Comparison of ENCODE assay signal across 16 cellular contexts in genomic region chr1:224193319-224193966, GRCh38.
"Had no signal": no experiment of that assay in that cellular context is flagged by ENCODE, and none has a peak within 500 bp of the region (broad histone marks: within the 10 kb centered on the region; RNA-seq: fewer than 3 reads in every experiment).

No MANE protein-coding gene starts in this region.

- H3K4me3 Mint-ChIP-seq: activated naive CD8-positive, alpha-beta T cell treated with anti-CD3 and anti-CD28 coated beads, Interleukin-2, amount 50 U/mL, for 24 hours; natural killer cell treated with Interleukin-12 subunit alpha and Interleukin-12 subunit beta and Interleukin-15 and Interleukin-18, amount 100 ng/mL, for 72 hours; T-helper 17 cell had no signal

- DNase-seq: activated CD4-positive, alpha-beta T cell treated with anti-CD3 and anti-CD28 coated beads, Interleukin-2, amount 50 U/mL, for 48 hours; activated CD4-positive, CD25-positive, alpha-beta regulatory T cell treated with anti-CD3 and anti-CD28 coated beads, Interleukin-2, amount 50 U/mL, for 72 hours; activated gamma-delta T cell; activated naive CD4-positive, alpha-beta T cell treated with anti-CD3 and anti-CD28 coated beads, Interleukin-2, amount 50 U/mL, for 16 hours; activated naive CD8-positive, alpha-beta T cell treated with anti-CD3 and anti-CD28 coated beads, Interleukin-2, amount 50 U/mL, for 24 hours; effector CD4-positive, alpha-beta T cell; left ventricle myocardium superior; mammary epithelial cell; midbrain; ovary; stimulated activated CD4-positive, alpha-beta T cell treated with anti-CD3 and anti-CD28 coated beads, Interleukin-4, amount 100 ng/mL, for 24 hours; stomach; SW 1271; T-helper 17 cell had no signal

- ATAC-seq: activated naive CD8-positive, alpha-beta T cell treated with anti-CD3 and anti-CD28 coated beads, Interleukin-2, amount 50 U/mL, for 24 hours; heart left ventricle; left ventricle myocardium superior; T-helper 17 cell had no signal

- H3K27me3 Mint-ChIP-seq: activated naive CD8-positive, alpha-beta T cell treated with anti-CD3 and anti-CD28 coated beads, Interleukin-2, amount 50 U/mL, for 24 hours; natural killer cell treated with Interleukin-12 subunit alpha and Interleukin-12 subunit beta and Interleukin-15 and Interleukin-18, amount 100 ng/mL, for 72 hours; T-helper 17 cell had no signal

- H3K9me3 Mint-ChIP-seq: activated naive CD8-positive, alpha-beta T cell treated with anti-CD3 and anti-CD28 coated beads, Interleukin-2, amount 50 U/mL, for 24 hours; natural killer cell treated with Interleukin-12 subunit alpha and Interleukin-12 subunit beta and Interleukin-15 and Interleukin-18, amount 100 ng/mL, for 72 hours had no signal

- H3K27ac Mint-ChIP-seq: activated naive CD8-positive, alpha-beta T cell treated with anti-CD3 and anti-CD28 coated beads, Interleukin-2, amount 50 U/mL, for 24 hours had no signal
